8 cellular contexts compared by ENCODE assay signal in the genomic region with DNA sequence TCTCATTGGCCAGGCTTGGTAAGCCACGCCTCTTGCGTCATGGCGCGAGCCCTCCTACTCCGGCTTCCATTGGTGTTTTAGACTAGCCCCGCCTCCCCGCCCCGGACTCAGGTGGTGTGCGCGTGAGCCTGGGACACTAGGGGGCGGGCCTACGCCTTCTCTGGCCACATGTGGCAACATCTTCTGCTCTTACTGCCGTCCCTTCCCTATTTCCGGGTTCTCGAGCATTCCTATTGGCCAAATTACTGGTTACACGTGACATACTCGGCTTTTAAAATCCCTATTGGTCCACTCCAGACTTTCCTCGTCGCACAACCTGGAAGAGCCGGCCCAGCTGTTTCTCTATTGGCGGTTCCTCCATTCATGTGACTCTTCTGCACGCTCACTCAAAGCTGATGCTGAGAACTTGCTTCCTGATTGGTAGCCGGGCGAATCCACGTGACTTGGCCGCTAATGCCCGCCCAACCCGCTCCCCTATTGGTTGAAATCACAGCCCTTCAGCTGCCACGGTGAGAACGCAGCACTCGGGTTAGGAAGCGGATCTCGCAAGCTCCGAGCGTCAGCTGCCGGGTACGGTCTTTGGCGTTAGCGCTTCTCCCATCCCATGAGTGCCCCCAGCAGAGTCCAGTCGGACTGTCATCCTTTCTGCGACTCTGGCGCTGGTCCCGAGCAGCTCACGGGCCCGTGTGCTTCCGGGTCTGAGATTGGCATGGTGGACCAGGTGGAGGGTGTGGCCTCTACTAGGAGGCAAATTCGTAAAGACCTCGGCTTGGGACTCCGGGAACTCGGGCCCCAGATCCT. TPM values are rescaled to one million over a fixed set of nuclear protein-coding genes. Genes with fewer than 3 reads are reported as not detected.
DNase-seq lines count a peak whose midpoint lies in the region; ATAC-seq and TF ChIP-seq lines count a peak whose summit lies in the region.

A gene with protein sequence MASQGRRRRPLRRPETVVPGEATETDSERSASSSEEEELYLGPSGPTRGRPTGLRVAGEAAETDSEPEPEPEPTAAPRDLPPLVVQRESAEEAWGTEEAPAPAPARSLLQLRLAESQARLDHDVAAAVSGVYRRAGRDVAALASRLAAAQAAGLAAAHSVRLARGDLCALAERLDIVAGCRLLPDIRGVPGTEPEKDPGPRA (plus strand): TSS at position 523 of the 801 bp plus-strand sequence. CDS start 513 bp downstream, outside the sequence.

- DNase-seq in AG09319 (ENCODE audit: extremely low read depth, low read depth) = peak; percentile 100
- DNase-seq in NCI-H345 (lab: John Stamatoyannopoulos, UW) = peak; percentile 100
- DNase-seq in activated B cell treated with CpG ODN at 0.5 μM for 24 hours = peak; percentile 97
- peak; percentile 100 for DNase-seq in central memory CD4-positive, alpha-beta T cell
- DNase-seq in inferior parietal cortex (ENCODE audit: extremely low spot score) = peak; percentile 100
- DNase-seq in spleen = peak; percentile 100

- peaks cover 29% of the 10 kb centered on the region for H3K36me3 Mint-ChIP-seq in activated B cell treated with CpG ODN at 0.5 μM for 24 hours (ENCODE audit: low read depth)

- H3K27ac Mint-ChIP-seq in activated B cell treated with CpG ODN at 0.5 μM for 24 hours = peak within 1 kb of the TSS; percentile 96

- intact Hi-C loops in activated B cell treated with CpG ODN at 0.5 μM for 24 hours (cut with micrococcal nuclease) (loop anchor here (1.0 to 5.0 kb wide), 10 partner anchors 14 to 426 kb away; partner anchors contain the start of genes CLASRP, CLPTM1 and MARK4), spleen (cut with DNase I; ENCODE audit: low total_unique reads) (no loop called here)

- peaks cover 51% of the 10 kb centered on the region for H3K4me1 Mint-ChIP-seq in activated B cell treated with CpG ODN at 0.5 μM for 24 hours

- WGBS in spleen, 5 donors = 0% methylated on average over 27 to 50 of the region's 50 CpGs

- H3K4me1 ChIP-seq in spleen = peaks cover 19 to 83% (median 60%) of the 10 kb centered on the region in 6 donors

- no peaks in the 10 kb centered on the region for H3K27me3 Mint-ChIP-seq in activated B cell treated with CpG ODN at 0.5 μM for 24 hours

- H3K9me3 Mint-ChIP-seq in activated B cell treated with CpG ODN at 0.5 μM for 24 hours = no peaks in the 10 kb centered on the region

- peak; percentile 33 for TF ChIP-seq CTCF in AG09319 (IDR thresholded peaks at IDR 0.05; ENCODE audit: low read depth, low read length)
- no peak for TF ChIP-seq CTCF in activated B cell treated with CpG ODN at 0.5 μM for 24 hours (IDR thresholded peaks at IDR 0.05)
- TF ChIP-seq CTCF in spleen (IDR thresholded peaks at IDR 0.05 in 8 of 11, conservative IDR thresholded peaks at IDR 0.05 in 3 of 11) = peak in 9 of 11 experiments; percentile 51 to 81 (median 63)

- ATAC-seq in HG03196 (IDR thresholded peaks at IDR 0.05; ENCODE audit: unreplicated experiment) (peak; percentile 80), activated B cell treated with CpG ODN at 0.5 μM for 24 hours (ENCODE audit: low read depth) (peak; percentile 87)

- POLR2A ChIA-PET in activated B cell treated with CpG ODN at 0.5 μM for 24 hours (lab: Charles Lee) = interaction anchor here (0.6 to 3.0 kb wide), 34 partner anchors 8 to 710 kb away, joined by 3 to 53 read pairs (median 5); partner anchors contain the start of genes CLASRP, CLPTM1, FBXO46 and FOXA3

- no peaks in the 10 kb centered on the region for H3K9me3 ChIP-seq in spleen

- peaks cover 0 to 24% (median 0%) of the 10 kb centered on the region in 6 donors for H3K36me3 ChIP-seq in spleen

- peak within 1 kb of the TSS; percentile 65 to 99 (median 87) for H3K4me3 ChIP-seq in spleen

- peak; percentile 85 for TF ChIP-seq POLR2A in GM18951 (IDR thresholded peaks at IDR 0.05; ENCODE audit: extremely low read depth, insufficient read depth, insufficient read length)
- TF ChIP-seq POLR2A in spleen (IDR thresholded peaks at IDR 0.05) = peak in 2 of 3 donors; percentile 77 to 78

- in situ Hi-C loops in GM18951 (cut with MboI; ENCODE audit: low sequenced_read_pairs, unreplicated experiment) = no loop called here

- H3K27ac ChIP-seq in spleen = peak within 1 kb of the TSS; percentile 84 to 97 (median 94)

- CTCF ChIA-PET in activated B cell treated with CpG ODN at 0.5 μM for 24 hours (lab: Charles Lee) = interaction anchor here (0.7 to 1.8 kb wide), 7 partner anchors 9 to 592 kb away, joined by 3 to 11 read pairs (median 3); partner anchors contain the start of gene PPP1R37

- H3K27me3 ChIP-seq in spleen (replicated peaks in 1 of 7) = no peaks in the 10 kb centered on the region

- H3K4me3 Mint-ChIP-seq in activated B cell treated with CpG ODN at 0.5 μM for 24 hours = peak within 1 kb of the TSS; percentile 94

RNA-seq across cellular contexts. Expression of the gene that starts here (rescaled TPM):
- 15.6 and 16.5 TPM in 2 replicates for total RNA-seq in activated B cell treated with CpG ODN at 0.5 μM for 24 hours
- total RNA-seq in spleen = 10 to 100 TPM; 14.7 to 31.7 (median 17.9) TPM
- polyA plus RNA-seq in spleen = 1 to 10 TPM; 5.0 to 7.4 (median 7.4) TPM

Comparison
In these comparisons a context has a peak if more than half of its experiments do, and no peak if none do; other contexts are left out.
1. Peak in every context shown above with its lines: DNase-seq, ATAC-seq, H3K4me3 ChIP-seq and H3K27ac ChIP-seq.